ENCODE assay signal across 14 cellular contexts in genomic region chr3:19688767-19689166, GRCh38.
DNase-seq lines count a peak whose midpoint lies in the region; ATAC-seq and TF ChIP-seq lines count a peak whose summit lies in the region.
"Had no signal": no experiment of that assay in that cellular context is flagged by ENCODE, and none has a peak within 500 bp of the region (broad histone marks: within the 10 kb centered on the region; RNA-seq: fewer than 3 reads in every experiment).

No MANE protein-coding gene starts in this region.

- ATAC-seq in GM18502 (IDR thresholded peaks at IDR 0.05; ENCODE audit: poor library complexity, unreplicated experiment) (peak; percentile 68), HG03103 (IDR thresholded peaks at IDR 0.05; ENCODE audit: low read depth, unreplicated experiment) (peak; percentile 90)
- ATAC-seq: CD8-positive, alpha-beta T cell; lower lobe of right lung; stimulated activated naive CD8-positive, alpha-beta T cell treated with anti-CD3 and anti-CD28 coated beads, Interleukin-15, Interleukin-2, amounts not matched to agents 100 U/mL and 50 U/mL, for 24 hours had no signal

- H3K9ac ChIP-seq in OCI-LY3 (ENCODE audit: low read length), result no peak overlapping the region

- H3K4me3 ChIP-seq in OCI-LY3 (ENCODE audit: low read length) (no peak overlapping the region), brain microvascular endothelial cell (ENCODE audit: low read depth, low read length) (no peak overlapping the region)
- H3K4me3 ChIP-seq in effector memory CD4-positive, alpha-beta T cell (ENCODE audit: insufficient read depth, low read depth, low read length, poor library complexity, severe bottlenecking), result no peak overlapping the region
- H3K4me3 ChIP-seq: lower lobe of right lung, vagina had no signal

- no peaks in the 10 kb centered on the region for H4K20me1 ChIP-seq in OCI-LY3 (ENCODE audit: insufficient read depth, low read length)

- H2AFZ ChIP-seq in OCI-LY3 (ENCODE audit: low read depth, low read length), result no peak overlapping the region

- H3K4me1 Mint-ChIP-seq in type B pancreatic cell (ENCODE audit: unreplicated experiment) (no peaks in the 10 kb centered on the region), mesothelial cell of epicardium (peaks cover 8% of the 10 kb centered on the region)

- H3K36me3 Mint-ChIP-seq in type B pancreatic cell, result no peaks in the 10 kb centered on the region
- H3K36me3 Mint-ChIP-seq in mesothelial cell of epicardium, result no peaks in the 10 kb centered on the region
- H3K36me3 Mint-ChIP-seq: CD8-positive, alpha-beta T cell had no signal

- peak; percentile 28; the same call in 1 of the 2 replicates for TF ChIP-seq CTCF in OCI-LY3 (IDR thresholded peaks at IDR 0.05; ENCODE audit: low read depth, low read length)
- TF ChIP-seq CTCF in type B pancreatic cell (conservative IDR thresholded peaks at IDR 0.05), result peak; percentile 31
- no peak for TF ChIP-seq CTCF in mesothelial cell of epicardium (IDR thresholded peaks at IDR 0.05; ENCODE audit: unreplicated experiment)
- TF ChIP-seq CTCF in brain microvascular endothelial cell (IDR thresholded peaks at IDR 0.05; ENCODE audit: low read depth, low read length, missing control alignments), result no peak

- no peaks in the 10 kb centered on the region for H3K79me2 ChIP-seq in OCI-LY3 (ENCODE audit: low read length)

- H3K27me3 ChIP-seq in OCI-LY3 (ENCODE audit: low read depth, low read length), result no peaks in the 10 kb centered on the region
- no peaks in the 10 kb centered on the region for H3K27me3 ChIP-seq in effector memory CD4-positive, alpha-beta T cell (replicated peaks; ENCODE audit: control insufficient read depth, insufficient read depth, low read length, poor library complexity, severe bottlenecking)
- no peaks in the 10 kb centered on the region for H3K27me3 ChIP-seq in brain microvascular endothelial cell (replicated peaks)
- H3K27me3 ChIP-seq: vagina had no signal

- in situ Hi-C loops in brain microvascular endothelial cell (cut with HindIII; ENCODE audit: low pct_ligation_motif_present, low sequenced_read_pairs), result no loop called here

- no peaks in the 10 kb centered on the region for H3K36me3 ChIP-seq in OCI-LY3 (replicated peaks; ENCODE audit: low read depth, low read length)
- H3K36me3 ChIP-seq in effector memory CD4-positive, alpha-beta T cell (ENCODE audit: control insufficient read depth, insufficient read depth, low read length), result no peaks in the 10 kb centered on the region
- no peaks in the 10 kb centered on the region for H3K36me3 ChIP-seq in brain microvascular endothelial cell (replicated peaks)
- H3K36me3 ChIP-seq: lower lobe of right lung, vagina had no signal

- H3K9me3 ChIP-seq in OCI-LY3 (ENCODE audit: insufficient read depth, low read length), result no peaks in the 10 kb centered on the region
- no peaks in the 10 kb centered on the region for H3K9me3 ChIP-seq in effector memory CD4-positive, alpha-beta T cell (ENCODE audit: control insufficient read depth, low read length)
- H3K9me3 ChIP-seq: lower lobe of right lung, vagina had no signal

- H3K27me3 Mint-ChIP-seq in type B pancreatic cell, result no peaks in the 10 kb centered on the region
- no peaks in the 10 kb centered on the region for H3K27me3 Mint-ChIP-seq in mesothelial cell of epicardium (ENCODE audit: low read depth)

- H3K4me1 ChIP-seq in OCI-LY3 (ENCODE audit: low read length), result no peaks in the 10 kb centered on the region
- no peaks in the 10 kb centered on the region for H3K4me1 ChIP-seq in effector memory CD4-positive, alpha-beta T cell (ENCODE audit: control insufficient read depth, insufficient read depth, low read length, poor library complexity, severe bottlenecking)
- H3K4me1 ChIP-seq: lower lobe of right lung, vagina had no signal

- no peak overlapping the region for H3K27ac ChIP-seq in OCI-LY3 (ENCODE audit: low read length)
- no peak overlapping the region for H3K27ac ChIP-seq in effector memory CD4-positive, alpha-beta T cell (ENCODE audit: insufficient read depth, low read length, poor library complexity, severe bottlenecking)
- no peak overlapping the region for H3K27ac ChIP-seq in brain microvascular endothelial cell
- H3K27ac ChIP-seq: lower lobe of right lung, vagina had no signal

- no peak overlapping the region for H3K4me2 ChIP-seq in OCI-LY3 (ENCODE audit: low read length)

- H3K27ac Mint-ChIP-seq in type B pancreatic cell (no peak overlapping the region), mesothelial cell of epicardium (no peak overlapping the region)
- H3K27ac Mint-ChIP-seq: CD8-positive, alpha-beta T cell had no signal

- H3K4me3 Mint-ChIP-seq in type B pancreatic cell (no peak overlapping the region), mesothelial cell of epicardium (no peak overlapping the region)
- H3K4me3 Mint-ChIP-seq: CD8-positive, alpha-beta T cell had no signal

- H3K9me3 Mint-ChIP-seq in type B pancreatic cell, result no peaks in the 10 kb centered on the region
- peaks cover 47% of the 10 kb centered on the region for H3K9me3 Mint-ChIP-seq in mesothelial cell of epicardium

- no peak for DNase-seq in type B pancreatic cell (ENCODE audit: extremely low spot score, unreplicated experiment)
- no peak for DNase-seq in effector memory CD4-positive, alpha-beta T cell
- DNase-seq in mesothelial cell of epicardium (ENCODE audit: low spot score in 2 of 2, unreplicated experiment in 2 of 2), result no peak
- no peak for DNase-seq in brain microvascular endothelial cell
- DNase-seq: activated naive CD4-positive, alpha-beta T cell treated with anti-CD3 and anti-CD28 coated beads, Interleukin-2, amount 50 U/mL, for 16 hours; CD8-positive, alpha-beta T cell; effector CD4-positive, alpha-beta T cell; lower lobe of right lung; NCI-H2107; stimulated activated naive CD8-positive, alpha-beta T cell treated with anti-CD3 and anti-CD28 coated beads, Interleukin-15, Interleukin-2, amounts not matched to agents 100 U/mL and 50 U/mL, for 24 hours had no signal

Comparison
In these comparisons a context has a peak if more than half of its experiments do, and no peak if none do; other contexts are left out.
1. CTCF ChIP-seq: peak in OCI-LY3 (single experiment) and type B pancreatic cell (single experiment); none in mesothelial cell of epicardium (single experiment) and brain microvascular endothelial cell (single experiment).